In the genomic region with DNA sequence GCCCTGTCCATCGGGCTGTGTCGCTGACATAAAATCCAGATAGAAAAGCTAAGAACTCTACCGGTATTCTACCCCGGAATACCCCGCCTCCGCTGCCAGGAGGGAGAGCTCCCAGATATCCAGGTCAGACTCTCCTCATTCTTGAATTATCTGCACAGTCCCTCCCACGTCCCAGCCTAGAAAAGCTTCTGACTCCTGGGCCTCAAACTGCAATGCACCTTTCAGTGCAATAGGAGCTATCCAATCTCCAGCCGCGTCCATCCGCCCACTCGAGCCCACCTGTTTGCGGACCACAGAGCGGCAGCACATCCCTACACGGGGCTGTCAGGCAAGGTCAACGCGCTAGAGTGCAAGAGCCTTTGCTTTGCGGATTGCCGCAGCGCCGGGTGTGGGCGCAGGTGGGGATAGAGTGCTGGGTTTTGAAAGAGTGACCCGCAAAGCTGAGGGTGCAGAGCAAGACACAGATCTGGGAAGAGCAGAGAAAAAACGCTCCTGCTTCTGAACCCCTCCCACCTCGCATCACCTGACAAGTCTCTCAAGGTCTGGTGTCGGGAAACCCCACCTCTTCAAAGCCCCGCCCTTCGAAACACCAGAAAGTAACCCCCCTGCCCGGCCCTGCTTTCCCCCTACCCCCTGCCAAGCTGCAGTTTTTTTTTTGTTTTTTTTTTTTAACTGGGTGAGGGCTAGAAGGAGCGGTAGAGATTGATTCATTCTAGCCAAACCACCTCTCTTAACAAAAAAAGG, we compare ENCODE assay signal across 1 cellular context.
A peak's percentile ranks its signal among the peaks of the same experiment; 100 is the strongest.
TF ChIP-seq lines count a peak whose summit lies in the region.

No MANE protein-coding gene starts in this region.

TF ChIP-seq in HepG2, 621 proteins besides CTCF, POLR2A, EP300 and RAD21 (continued from another document and continues in another):
- TF ChIP-seq, protein P1, sequence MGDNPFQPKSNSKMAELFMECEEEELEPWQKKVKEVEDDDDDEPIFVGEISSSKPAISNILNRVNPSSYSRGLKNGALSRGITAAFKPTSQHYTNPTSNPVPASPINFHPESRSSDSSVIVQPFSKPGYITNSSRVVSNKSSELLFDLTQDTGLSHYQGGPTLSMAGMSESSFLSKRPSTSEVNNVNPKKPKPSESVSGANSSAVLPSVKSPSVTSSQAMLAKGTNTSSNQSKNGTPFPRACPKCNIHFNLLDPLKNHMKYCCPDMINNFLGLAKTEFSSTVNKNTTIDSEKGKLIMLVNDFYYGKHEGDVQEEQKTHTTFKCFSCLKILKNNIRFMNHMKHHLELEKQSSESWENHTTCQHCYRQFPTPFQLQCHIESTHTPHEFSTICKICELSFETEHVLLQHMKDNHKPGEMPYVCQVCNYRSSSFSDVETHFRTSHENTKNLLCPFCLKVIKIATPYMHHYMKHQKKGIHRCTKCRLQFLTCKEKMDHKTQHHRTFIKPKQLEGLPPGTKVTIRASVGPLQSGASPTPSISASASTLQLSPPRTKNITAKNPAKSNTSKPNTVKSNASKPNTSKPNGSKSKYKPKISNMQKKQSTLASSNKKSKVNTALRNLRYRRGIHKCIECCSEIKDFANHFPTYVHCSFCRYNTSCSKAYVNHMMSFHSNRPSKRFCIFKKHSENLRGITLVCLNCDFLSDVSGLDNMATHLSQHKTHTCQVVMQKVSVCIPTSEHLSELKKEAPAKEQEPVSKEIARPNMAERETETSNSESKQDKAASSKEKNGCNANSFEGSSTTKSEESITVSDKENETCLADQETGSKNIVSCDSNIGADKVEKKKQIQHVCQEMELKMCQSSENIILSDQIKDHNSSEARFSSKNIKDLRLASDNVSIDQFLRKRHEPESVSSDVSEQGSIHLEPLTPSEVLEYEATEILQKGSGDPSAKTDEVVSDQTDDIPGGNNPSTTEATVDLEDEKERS (CRISPR knock-in tag; IDR thresholded peaks at IDR 0.05), result no peak
- no peak for TF ChIP-seq PAWR (CRISPR knock-in tag; IDR thresholded peaks at IDR 0.05; ENCODE audit: borderline replicate concordance)
- no peak for TF ChIP-seq SMYD3 (CRISPR knock-in tag; IDR thresholded peaks at IDR 0.05)
- TF ChIP-seq ZNF143 (CRISPR knock-in tag; IDR thresholded peaks at IDR 0.05), result no peak
- no peak for TF ChIP-seq ZNF577 (CRISPR knock-in tag; IDR thresholded peaks at IDR 0.05; ENCODE audit: borderline replicate concordance, low read depth)
- TF ChIP-seq ZNF790 (CRISPR knock-in tag; IDR thresholded peaks at IDR 0.05; ENCODE audit: borderline replicate concordance), result no peak
- TF ChIP-seq DR1 (CRISPR knock-in tag; IDR thresholded peaks at IDR 0.05), result 0 out of 2 replicates have a peak, but pooled peaks have one; percentile 13
- no peak for TF ChIP-seq CEBPB (IDR thresholded peaks at IDR 0.05; ENCODE audit: borderline replicate concordance, low read depth, low read length)
- no peak for TF ChIP-seq SNAPC2 (CRISPR knock-in tag; IDR thresholded peaks at IDR 0.05)
- TF ChIP-seq, protein P2, sequence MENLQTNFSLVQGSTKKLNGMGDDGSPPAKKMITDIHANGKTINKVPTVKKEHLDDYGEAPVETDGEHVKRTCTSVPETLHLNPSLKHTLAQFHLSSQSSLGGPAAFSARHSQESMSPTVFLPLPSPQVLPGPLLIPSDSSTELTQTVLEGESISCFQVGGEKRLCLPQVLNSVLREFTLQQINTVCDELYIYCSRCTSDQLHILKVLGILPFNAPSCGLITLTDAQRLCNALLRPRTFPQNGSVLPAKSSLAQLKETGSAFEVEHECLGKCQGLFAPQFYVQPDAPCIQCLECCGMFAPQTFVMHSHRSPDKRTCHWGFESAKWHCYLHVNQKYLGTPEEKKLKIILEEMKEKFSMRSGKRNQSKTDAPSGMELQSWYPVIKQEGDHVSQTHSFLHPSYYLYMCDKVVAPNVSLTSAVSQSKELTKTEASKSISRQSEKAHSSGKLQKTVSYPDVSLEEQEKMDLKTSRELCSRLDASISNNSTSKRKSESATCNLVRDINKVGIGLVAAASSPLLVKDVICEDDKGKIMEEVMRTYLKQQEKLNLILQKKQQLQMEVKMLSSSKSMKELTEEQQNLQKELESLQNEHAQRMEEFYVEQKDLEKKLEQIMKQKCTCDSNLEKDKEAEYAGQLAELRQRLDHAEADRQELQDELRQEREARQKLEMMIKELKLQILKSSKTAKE (CRISPR knock-in tag; IDR thresholded peaks at IDR 0.05; ENCODE audit: borderline replicate concordance), result no peak
- TF ChIP-seq SALL1 (CRISPR knock-in tag; IDR thresholded peaks at IDR 0.05), result peak; percentile 72
- TF ChIP-seq, protein P3, sequence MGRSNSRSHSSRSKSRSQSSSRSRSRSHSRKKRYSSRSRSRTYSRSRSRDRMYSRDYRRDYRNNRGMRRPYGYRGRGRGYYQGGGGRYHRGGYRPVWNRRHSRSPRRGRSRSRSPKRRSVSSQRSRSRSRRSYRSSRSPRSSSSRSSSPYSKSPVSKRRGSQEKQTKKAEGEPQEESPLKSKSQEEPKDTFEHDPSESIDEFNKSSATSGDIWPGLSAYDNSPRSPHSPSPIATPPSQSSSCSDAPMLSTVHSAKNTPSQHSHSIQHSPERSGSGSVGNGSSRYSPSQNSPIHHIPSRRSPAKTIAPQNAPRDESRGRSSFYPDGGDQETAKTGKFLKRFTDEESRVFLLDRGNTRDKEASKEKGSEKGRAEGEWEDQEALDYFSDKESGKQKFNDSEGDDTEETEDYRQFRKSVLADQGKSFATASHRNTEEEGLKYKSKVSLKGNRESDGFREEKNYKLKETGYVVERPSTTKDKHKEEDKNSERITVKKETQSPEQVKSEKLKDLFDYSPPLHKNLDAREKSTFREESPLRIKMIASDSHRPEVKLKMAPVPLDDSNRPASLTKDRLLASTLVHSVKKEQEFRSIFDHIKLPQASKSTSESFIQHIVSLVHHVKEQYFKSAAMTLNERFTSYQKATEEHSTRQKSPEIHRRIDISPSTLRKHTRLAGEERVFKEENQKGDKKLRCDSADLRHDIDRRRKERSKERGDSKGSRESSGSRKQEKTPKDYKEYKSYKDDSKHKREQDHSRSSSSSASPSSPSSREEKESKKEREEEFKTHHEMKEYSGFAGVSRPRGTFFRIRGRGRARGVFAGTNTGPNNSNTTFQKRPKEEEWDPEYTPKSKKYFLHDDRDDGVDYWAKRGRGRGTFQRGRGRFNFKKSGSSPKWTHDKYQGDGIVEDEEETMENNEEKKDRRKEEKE (IDR thresholded peaks at IDR 0.05), result no peak
- no peak for TF ChIP-seq MAFF (IDR thresholded peaks at IDR 0.05; ENCODE audit: low read depth, low read length)
- TF ChIP-seq TCF7 (IDR thresholded peaks at IDR 0.05; ENCODE audit: low read depth), result peak; percentile 39; the same call in 1 of the 2 replicates
- no peak for TF ChIP-seq ARNTL (CRISPR knock-in tag; IDR thresholded peaks at IDR 0.05)
- no peak for TF ChIP-seq ZNF572 (CRISPR knock-in tag; IDR thresholded peaks at IDR 0.05)
- TF ChIP-seq GATAD2A (CRISPR knock-in tag; IDR thresholded peaks at IDR 0.05), result peak; percentile 67; the same call in 1 of the 2 replicates
- TF ChIP-seq ZNF101 (CRISPR knock-in tag; IDR thresholded peaks at IDR 0.05; ENCODE audit: borderline replicate concordance, low read depth), result no peak
- TF ChIP-seq RBAK (CRISPR knock-in tag; IDR thresholded peaks at IDR 0.05), result no peak
- TF ChIP-seq ZNF317 (CRISPR knock-in tag; IDR thresholded peaks at IDR 0.05), result no peak
- no peak for TF ChIP-seq CREB1 (IDR thresholded peaks at IDR 0.05)
- TF ChIP-seq CREB1 (CRISPR knock-in tag; IDR thresholded peaks at IDR 0.05), result peak; percentile 32; the same call in 1 of the 2 replicates
- no peak for TF ChIP-seq JUNB (CRISPR knock-in tag; IDR thresholded peaks at IDR 0.05; ENCODE audit: borderline replicate concordance)
- TF ChIP-seq TOPORS (CRISPR knock-in tag; IDR thresholded peaks at IDR 0.05), result no peak
- no peak; the same call in 1 of the 2 replicates for TF ChIP-seq DMAP1 (CRISPR knock-in tag; IDR thresholded peaks at IDR 0.05)
- no peak for TF ChIP-seq ZNF432 (CRISPR knock-in tag; IDR thresholded peaks at IDR 0.05; ENCODE audit: borderline replicate concordance)
- TF ChIP-seq, protein P4, sequence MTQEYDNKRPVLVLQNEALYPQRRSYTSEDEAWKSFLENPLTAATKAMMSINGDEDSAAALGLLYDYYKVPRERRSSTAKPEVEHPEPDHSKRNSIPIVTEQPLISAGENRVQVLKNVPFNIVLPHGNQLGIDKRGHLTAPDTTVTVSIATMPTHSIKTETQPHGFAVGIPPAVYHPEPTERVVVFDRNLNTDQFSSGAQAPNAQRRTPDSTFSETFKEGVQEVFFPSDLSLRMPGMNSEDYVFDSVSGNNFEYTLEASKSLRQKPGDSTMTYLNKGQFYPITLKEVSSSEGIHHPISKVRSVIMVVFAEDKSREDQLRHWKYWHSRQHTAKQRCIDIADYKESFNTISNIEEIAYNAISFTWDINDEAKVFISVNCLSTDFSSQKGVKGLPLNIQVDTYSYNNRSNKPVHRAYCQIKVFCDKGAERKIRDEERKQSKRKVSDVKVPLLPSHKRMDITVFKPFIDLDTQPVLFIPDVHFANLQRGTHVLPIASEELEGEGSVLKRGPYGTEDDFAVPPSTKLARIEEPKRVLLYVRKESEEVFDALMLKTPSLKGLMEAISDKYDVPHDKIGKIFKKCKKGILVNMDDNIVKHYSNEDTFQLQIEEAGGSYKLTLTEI (CRISPR knock-in tag; conservative IDR thresholded peaks at IDR 0.05), result no peak
- no peak for TF ChIP-seq ZNF7 (CRISPR knock-in tag; IDR thresholded peaks at IDR 0.05)
- TF ChIP-seq ZNF138 (CRISPR knock-in tag; IDR thresholded peaks at IDR 0.05; ENCODE audit: low read depth), result 0 out of 2 replicates have a peak, but pooled peaks have one; percentile 68
- no peak for TF ChIP-seq ZNF713 (CRISPR knock-in tag; IDR thresholded peaks at IDR 0.05)
- TF ChIP-seq EED (CRISPR knock-in tag; IDR thresholded peaks at IDR 0.05), result peak; percentile 81
- TF ChIP-seq ZNF670 (CRISPR knock-in tag; IDR thresholded peaks at IDR 0.05; ENCODE audit: borderline replicate concordance), result no peak
- TF ChIP-seq GATA4 (IDR thresholded peaks at IDR 0.05; ENCODE audit: borderline replicate concordance, low read depth), result no peak
- TF ChIP-seq KAT8 (CRISPR knock-in tag; IDR thresholded peaks at IDR 0.05), result no peak
- TF ChIP-seq ZNF383 (CRISPR knock-in tag; IDR thresholded peaks at IDR 0.05; ENCODE audit: borderline replicate concordance), result no peak
- TF ChIP-seq PHF5A (CRISPR knock-in tag; IDR thresholded peaks at IDR 0.05; ENCODE audit: low read depth, unreplicated experiment), result no peak
- no peak for TF ChIP-seq HMG20B (CRISPR knock-in tag; conservative IDR thresholded peaks at IDR 0.05)
- TF ChIP-seq REPIN1 (CRISPR knock-in tag; IDR thresholded peaks at IDR 0.05; ENCODE audit: borderline replicate concordance, low read depth), result no peak
- TF ChIP-seq, protein P5, sequence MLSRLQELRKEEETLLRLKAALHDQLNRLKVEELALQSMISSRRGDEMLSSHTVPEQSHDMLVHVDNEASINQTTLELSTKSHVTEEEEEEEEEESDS (CRISPR knock-in tag; IDR thresholded peaks at IDR 0.05; ENCODE audit: borderline replicate concordance), result no peak
- TF ChIP-seq NFATC3 (CRISPR knock-in tag; IDR thresholded peaks at IDR 0.05), result no peak
- TF ChIP-seq, protein P6, sequence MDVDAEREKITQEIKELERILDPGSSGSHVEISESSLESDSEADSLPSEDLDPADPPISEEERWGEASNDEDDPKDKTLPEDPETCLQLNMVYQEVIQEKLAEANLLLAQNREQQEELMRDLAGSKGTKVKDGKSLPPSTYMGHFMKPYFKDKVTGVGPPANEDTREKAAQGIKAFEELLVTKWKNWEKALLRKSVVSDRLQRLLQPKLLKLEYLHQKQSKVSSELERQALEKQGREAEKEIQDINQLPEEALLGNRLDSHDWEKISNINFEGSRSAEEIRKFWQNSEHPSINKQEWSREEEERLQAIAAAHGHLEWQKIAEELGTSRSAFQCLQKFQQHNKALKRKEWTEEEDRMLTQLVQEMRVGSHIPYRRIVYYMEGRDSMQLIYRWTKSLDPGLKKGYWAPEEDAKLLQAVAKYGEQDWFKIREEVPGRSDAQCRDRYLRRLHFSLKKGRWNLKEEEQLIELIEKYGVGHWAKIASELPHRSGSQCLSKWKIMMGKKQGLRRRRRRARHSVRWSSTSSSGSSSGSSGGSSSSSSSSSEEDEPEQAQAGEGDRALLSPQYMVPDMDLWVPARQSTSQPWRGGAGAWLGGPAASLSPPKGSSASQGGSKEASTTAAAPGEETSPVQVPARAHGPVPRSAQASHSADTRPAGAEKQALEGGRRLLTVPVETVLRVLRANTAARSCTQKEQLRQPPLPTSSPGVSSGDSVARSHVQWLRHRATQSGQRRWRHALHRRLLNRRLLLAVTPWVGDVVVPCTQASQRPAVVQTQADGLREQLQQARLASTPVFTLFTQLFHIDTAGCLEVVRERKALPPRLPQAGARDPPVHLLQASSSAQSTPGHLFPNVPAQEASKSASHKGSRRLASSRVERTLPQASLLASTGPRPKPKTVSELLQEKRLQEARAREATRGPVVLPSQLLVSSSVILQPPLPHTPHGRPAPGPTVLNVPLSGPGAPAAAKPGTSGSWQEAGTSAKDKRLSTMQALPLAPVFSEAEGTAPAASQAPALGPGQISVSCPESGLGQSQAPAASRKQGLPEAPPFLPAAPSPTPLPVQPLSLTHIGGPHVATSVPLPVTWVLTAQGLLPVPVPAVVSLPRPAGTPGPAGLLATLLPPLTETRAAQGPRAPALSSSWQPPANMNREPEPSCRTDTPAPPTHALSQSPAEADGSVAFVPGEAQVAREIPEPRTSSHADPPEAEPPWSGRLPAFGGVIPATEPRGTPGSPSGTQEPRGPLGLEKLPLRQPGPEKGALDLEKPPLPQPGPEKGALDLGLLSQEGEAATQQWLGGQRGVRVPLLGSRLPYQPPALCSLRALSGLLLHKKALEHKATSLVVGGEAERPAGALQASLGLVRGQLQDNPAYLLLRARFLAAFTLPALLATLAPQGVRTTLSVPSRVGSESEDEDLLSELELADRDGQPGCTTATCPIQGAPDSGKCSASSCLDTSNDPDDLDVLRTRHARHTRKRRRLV (CRISPR knock-in tag; IDR thresholded peaks at IDR 0.05), result no peak
- TF ChIP-seq, protein P7, sequence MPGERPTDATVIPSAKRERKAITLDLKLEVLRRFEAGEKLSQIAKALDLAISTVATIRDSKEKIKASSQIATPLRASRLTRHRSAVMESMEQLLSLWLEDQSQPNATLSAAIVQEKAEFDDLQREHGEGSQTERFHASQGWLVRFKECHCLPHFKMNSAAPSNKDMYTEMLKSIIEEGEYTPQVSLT (CRISPR knock-in tag; IDR thresholded peaks at IDR 0.05; ENCODE audit: borderline replicate concordance, low read depth), result no peak
- no peak for TF ChIP-seq NFYB (CRISPR knock-in tag; IDR thresholded peaks at IDR 0.05)
- peak; percentile 49; the same call in 1 of the 2 replicates for TF ChIP-seq TAF1 (CRISPR knock-in tag; IDR thresholded peaks at IDR 0.05)
- no peak for TF ChIP-seq SALL2 (CRISPR knock-in tag; IDR thresholded peaks at IDR 0.05)
- TF ChIP-seq, protein P8, sequence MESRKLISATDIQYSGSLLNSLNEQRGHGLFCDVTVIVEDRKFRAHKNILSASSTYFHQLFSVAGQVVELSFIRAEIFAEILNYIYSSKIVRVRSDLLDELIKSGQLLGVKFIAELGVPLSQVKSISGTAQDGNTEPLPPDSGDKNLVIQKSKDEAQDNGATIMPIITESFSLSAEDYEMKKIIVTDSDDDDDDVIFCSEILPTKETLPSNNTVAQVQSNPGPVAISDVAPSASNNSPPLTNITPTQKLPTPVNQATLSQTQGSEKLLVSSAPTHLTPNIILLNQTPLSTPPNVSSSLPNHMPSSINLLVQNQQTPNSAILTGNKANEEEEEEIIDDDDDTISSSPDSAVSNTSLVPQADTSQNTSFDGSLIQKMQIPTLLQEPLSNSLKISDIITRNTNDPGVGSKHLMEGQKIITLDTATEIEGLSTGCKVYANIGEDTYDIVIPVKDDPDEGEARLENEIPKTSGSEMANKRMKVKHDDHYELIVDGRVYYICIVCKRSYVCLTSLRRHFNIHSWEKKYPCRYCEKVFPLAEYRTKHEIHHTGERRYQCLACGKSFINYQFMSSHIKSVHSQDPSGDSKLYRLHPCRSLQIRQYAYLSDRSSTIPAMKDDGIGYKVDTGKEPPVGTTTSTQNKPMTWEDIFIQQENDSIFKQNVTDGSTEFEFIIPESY (CRISPR knock-in tag; IDR thresholded peaks at IDR 0.05), result 0 out of 2 replicates have a peak, but pooled peaks have one; percentile 20
- TF ChIP-seq ZNF205 (CRISPR knock-in tag; IDR thresholded peaks at IDR 0.05), result peak; percentile 80; the same call in 1 of the 2 replicates
- no peak for TF ChIP-seq SYNCRIP (IDR thresholded peaks at IDR 0.05; ENCODE audit: insufficient read depth, low read depth, low read length)
